12 cellular contexts compared by ENCODE assay signal in genomic region chr14:39488600-39488999, GRCh38. TPM values are rescaled to one million over a fixed set of nuclear protein-coding genes. Genes with fewer than 3 reads are reported as not detected.
DNase-seq lines count a peak whose midpoint lies in the region; ATAC-seq and TF ChIP-seq lines count a peak whose summit lies in the region.
"Had no signal": no experiment of that assay in that cellular context is flagged by ENCODE, and none has a peak within 500 bp of the region (broad histone marks: within the 10 kb centered on the region; RNA-seq: fewer than 3 reads in every experiment).

No MANE protein-coding gene starts in this region.

- DNase-seq in HFFc6 (peak; percentile 40), NCI-H526 treated with DMSO at 0.1 percent for 48 hours (lab: John Stamatoyannopoulos, UW) (peak; percentile 49), fibroblast of pulmonary artery (ENCODE audit: low read depth) (peak; percentile 42), neural crest cell (ENCODE audit: low read depth, low spot score) (peak; percentile 42), AML-193 (lab: John Stamatoyannopoulos, UW) (no peak), CD1c-positive myeloid dendritic cell (ENCODE audit: extremely low spot score) (no peak), H4 (ENCODE audit: low spot score) (no peak)
- no peak for DNase-seq in CD4-positive, alpha-beta T cell
- DNase-seq: activated T-cell treated with anti-CD3 and anti-CD28 coated beads, Interleukin-2, amount 50 U/mL, for 4 hours; stimulated activated CD4-positive, alpha-beta T cell treated with anti-CD3 and anti-CD28 coated beads, Interleukin-15, amount 100 ng/mL, for 24 hours; upper lobe of right lung had no signal

- H3K4me3 Mint-ChIP-seq in HFFc6 (no peak overlapping the region), neural crest cell (no peak overlapping the region)
- H3K4me3 Mint-ChIP-seq in CD4-positive, alpha-beta T cell: no peak overlapping the region
- H3K4me3 Mint-ChIP-seq: activated T-cell treated with anti-CD3 and anti-CD28 coated beads, Interleukin-2, amount 50 U/mL, for 4 hours had no signal

- CTCF ChIA-PET in CD4-positive, alpha-beta T cell (lab: Charles Lee): no interaction called here

- H3K9me3 ChIP-seq in CD4-positive, alpha-beta T cell (ENCODE audit: control insufficient read depth, low read length): no peaks in the 10 kb centered on the region
- H3K9me3 ChIP-seq: upper lobe of right lung had no signal

- TF ChIP-seq CTCF in HFFc6 (IDR thresholded peaks at IDR 0.05) (no peak), fibroblast of pulmonary artery (IDR thresholded peaks at IDR 0.05; ENCODE audit: low read length, missing control alignments) (no peak), neural crest cell (conservative IDR thresholded peaks at IDR 0.05) (no peak)
- TF ChIP-seq CTCF in CD4-positive, alpha-beta T cell (IDR thresholded peaks at IDR 0.05): no peak

- no peaks in the 10 kb centered on the region for H3K9me3 Mint-ChIP-seq in HFFc6
- peaks cover 5% of the 10 kb centered on the region for H3K9me3 Mint-ChIP-seq in neural crest cell
- H3K9me3 Mint-ChIP-seq in CD4-positive, alpha-beta T cell: no peaks in the 10 kb centered on the region
- H3K9me3 Mint-ChIP-seq: activated T-cell treated with anti-CD3 and anti-CD28 coated beads, Interleukin-2, amount 50 U/mL, for 4 hours had no signal

- no peak overlapping the region for H3K4me3 ChIP-seq in fibroblast of pulmonary artery (replicated peaks; ENCODE audit: low read depth, low read length)
- H3K4me3 ChIP-seq: GM12878, upper lobe of right lung had no signal

- no peak overlapping the region for H3K27ac ChIP-seq in CD4-positive, alpha-beta T cell (ENCODE audit: low read depth, low read length)
- H3K27ac ChIP-seq: upper lobe of right lung had no signal

- H3K27me3 Mint-ChIP-seq in HFFc6 (ENCODE audit: insufficient read depth) (peaks cover 3% of the 10 kb centered on the region; the same call in 1 of the 2 replicates), neural crest cell (ENCODE audit: low read depth) (no peaks in the 10 kb centered on the region)
- no peaks in the 10 kb centered on the region for H3K27me3 Mint-ChIP-seq in CD4-positive, alpha-beta T cell

- POLR2A ChIA-PET in CD4-positive, alpha-beta T cell (lab: Charles Lee): no interaction called here

- peaks cover 17% of the 10 kb centered on the region for H3K4me1 Mint-ChIP-seq in HFFc6 (ENCODE audit: low read depth)
- H3K4me1 Mint-ChIP-seq in neural crest cell: peaks cover 23% of the 10 kb centered on the region
- no peaks in the 10 kb centered on the region for H3K4me1 Mint-ChIP-seq in CD4-positive, alpha-beta T cell (ENCODE audit: low read depth)

- ATAC-seq in CD4-positive, alpha-beta T cell (ENCODE audit: poor library complexity): no peak
- ATAC-seq: activated T-cell treated with anti-CD3 and anti-CD28 coated beads, Interleukin-2, amount 50 U/mL, for 4 hours; GM12878; upper lobe of right lung had no signal

- H3K27ac Mint-ChIP-seq in HFFc6 (no peak overlapping the region), neural crest cell (ENCODE audit: unreplicated experiment) (no peak overlapping the region)
- H3K27ac Mint-ChIP-seq in CD4-positive, alpha-beta T cell: no peak overlapping the region

- H3K36me3 Mint-ChIP-seq in HFFc6 (ENCODE audit: low read depth) (no peaks in the 10 kb centered on the region), neural crest cell (ENCODE audit: low read depth) (peaks cover 3% of the 10 kb centered on the region)
- no peaks in the 10 kb centered on the region for H3K36me3 Mint-ChIP-seq in CD4-positive, alpha-beta T cell (ENCODE audit: low read depth)

- no peaks in the 10 kb centered on the region for H3K27me3 ChIP-seq in CD4-positive, alpha-beta T cell (ENCODE audit: control insufficient read depth, insufficient read depth, low read length)
- H3K27me3 ChIP-seq: upper lobe of right lung had no signal

- intact Hi-C loops in CD4-positive, alpha-beta T cell (cut with DNase I, micrococcal nuclease): no loop called here

RNA-seq across cellular contexts. Expression of gene FBXO33, which starts 56.4 kb away (rescaled TPM):
- total RNA-seq in HFFc6 (2021; fragmentation: NEBNext Ultra II Directional; extraction: Animal tissue kit (Norgen Biotek cat#: 25700)): 10 to 100 TPM; 15.3 to 18.1 (median 17.2) TPM
- total RNA-seq in neural crest cell: 8.6 and 8.9 TPM in 2 replicates
- total RNA-seq in CD4-positive, alpha-beta T cell: 10 to 100 TPM; 94.6 to 97.4 TPM
- 15.1 and 16.8 TPM in 2 replicates for total RNA-seq in H4 (2014; rRNA removed; shearing (Covaris generic))

Comparison
In these comparisons a context has a peak if more than half of its experiments do, and no peak if none do; other contexts are left out.
1. DNase-seq: peak in HFFc6 (single experiment), NCI-H526 treated with DMSO at 0.1 percent for 48 hours (single experiment), fibroblast of pulmonary artery (single experiment) and neural crest cell (single experiment); none in AML-193 (0 of 2), CD4-positive, alpha-beta T cell (0 of 10), CD1c-positive myeloid dendritic cell (single experiment) and H4 (single experiment).